24 cellular contexts compared by ENCODE assay signal in the genomic region with DNA sequence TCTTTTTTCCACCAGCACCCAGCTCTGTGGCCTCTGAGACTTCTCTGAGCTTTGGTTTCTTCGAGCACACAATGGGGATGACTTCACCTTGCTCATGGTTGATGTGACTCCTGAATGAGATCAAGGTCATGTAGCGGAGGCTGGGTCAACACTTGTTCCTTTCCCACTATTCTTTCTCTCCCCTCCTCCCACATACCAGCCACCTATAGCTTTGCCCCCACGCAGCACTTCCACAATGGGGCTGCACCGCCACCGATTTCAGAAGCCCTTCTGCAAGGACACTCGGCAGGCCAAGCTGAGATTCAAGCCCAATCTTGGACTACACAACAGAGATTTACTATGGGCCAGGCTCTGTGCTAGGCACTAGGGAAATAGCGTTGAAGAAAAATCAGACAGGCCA. TPM values are rescaled to one million over a fixed set of nuclear protein-coding genes. Genes with fewer than 3 reads are reported as not detected.
DNase-seq lines count a peak whose midpoint lies in the region; ATAC-seq, FAIRE-seq and TF ChIP-seq lines count a peak whose summit lies in the region.
"Had no signal": no experiment of that assay in that cellular context is flagged by ENCODE, and none has a peak within 500 bp of the region (broad histone marks: within the 10 kb centered on the region; RNA-seq: fewer than 3 reads in every experiment).

No MANE protein-coding gene starts in this region.

- peak overlapping the region in 5 of 8 donors; percentile 33 to 68 (median 50) for H3K27ac ChIP-seq in spleen
- H3K27ac ChIP-seq: GM23248 had no signal

- TF ChIP-seq POLR2A in spleen (IDR thresholded peaks at IDR 0.05): no peak

- peaks cover 67% of the 10 kb centered on the region for H3K36me3 Mint-ChIP-seq in WTC11

- no peaks in the 10 kb centered on the region for H3K27me3 Mint-ChIP-seq in WTC11 (ENCODE audit: low read depth)
- H3K27me3 Mint-ChIP-seq: CD8-positive, alpha-beta memory T cell had no signal

- TF ChIP-seq CTCF in WTC11 (IDR thresholded peaks at IDR 0.05): no peak
- TF ChIP-seq CTCF in spleen (IDR thresholded peaks at IDR 0.05 in 8 of 11, conservative IDR thresholded peaks at IDR 0.05 in 3 of 11): no peak

- no peak overlapping the region for H3K4me3 ChIP-seq in spleen
- H3K4me3 ChIP-seq: GM23248, HAP-1, MG63 had no signal

- peaks cover 16% of the 10 kb centered on the region for H3K4me1 Mint-ChIP-seq in WTC11

- no peak for ATAC-seq in WTC11
- ATAC-seq in HG03342 (IDR thresholded peaks at IDR 0.05; ENCODE audit: unreplicated experiment): no peak
- no peak for ATAC-seq in HG02884 (IDR thresholded peaks at IDR 0.05; ENCODE audit: unreplicated experiment)

- CTCF ChIA-PET in WTC11 (lab: Charles Lee): interaction anchor here (1.2 kb wide), 1 partner anchor 79 kb away, joined by 5 read pairs; no protein-coding TSS in a partner anchor

- H3K9me3 ChIP-seq in spleen: no peaks in the 10 kb centered on the region
- H3K9me3 ChIP-seq: HAP-1, MG63 had no signal

- H3K36me3 ChIP-seq in spleen: peaks cover 8 to 100% (median 97%) of the 10 kb centered on the region in 6 donors

- peak overlapping the region; percentile 78; the same call in 1 of the 2 replicates for H3K27ac Mint-ChIP-seq in WTC11

- DNase-seq in activated effector memory CD4-positive, alpha-beta T cell treated with anti-CD3 and anti-CD28 coated beads, Interleukin-2, amount 50 U/mL, for 16 hours: peak; percentile 28
- DNase-seq in activated effector memory CD4-positive, alpha-beta T cell treated with Interleukin-2 at 50 U/mL for 16 hours: no peak
- no peak for DNase-seq in WTC11 (ENCODE audit: low spot score)
- peak; percentile 55 for DNase-seq in mesenteric fat pad (ENCODE audit: low spot score)
- DNase-seq in spleen: no peak
- DNase-seq in HTR-8/SVneo (ENCODE audit: insufficient read length, low spot score): no peak
- DNase-seq: AML-193; C1 segment of cervical spinal cord; CD8-positive, alpha-beta memory T cell; GM23248; Kasumi-1; MG63; NCI-H1417; NCI-H1694 treated with DMSO at 0.1 percent for 48 hours; NCI-H2081 treated with DMSO at 0.1 percent for 48 hours; NCI-H446; NCI-H526 treated with DMSO at 0.1 percent for 48 hours; OCI-M1; Right ventricle myocardium superior had no signal

- POLR2A ChIA-PET in WTC11 (lab: Charles Lee): interaction anchor here (0.7 kb wide), 1 partner anchor 14 kb away, joined by 3 read pairs; the partner anchor contains the start of gene TRIM25

- no peak for FAIRE-seq in HTR-8/SVneo (lab: Jason Lieb, UNC)
- FAIRE-seq: G401.6, GM12892 had no signal

- H3K4me1 ChIP-seq in spleen: peaks cover 0 to 92% (median 49%) of the 10 kb centered on the region in 6 donors
- H3K4me1 ChIP-seq: HAP-1 had no signal

- H3K27me3 ChIP-seq in spleen (replicated peaks in 1 of 7): no peaks in the 10 kb centered on the region
- H3K27me3 ChIP-seq: MG63 had no signal

- peaks cover 4% of the 10 kb centered on the region; the same call in 1 of the 2 replicates for H3K9me3 Mint-ChIP-seq in WTC11
- H3K9me3 Mint-ChIP-seq: CD8-positive, alpha-beta memory T cell had no signal

- H3K4me3 Mint-ChIP-seq in WTC11: no peak overlapping the region
- H3K4me3 Mint-ChIP-seq: CD8-positive, alpha-beta memory T cell had no signal

- WGBS in spleen, 5 donors: 83 to 93% (median 89%) methylated on average over 7 of the region's 7 CpGs

- intact Hi-C loops in spleen (cut with DNase I; ENCODE audit: low total_unique reads): no loop called here

TF ChIP-seq in WTC11, 78 proteins besides CTCF, POLR2A, EP300 and RAD21:
- TF ChIP-seq PREB (CRISPR knock-in tag; IDR thresholded peaks at IDR 0.05; ENCODE audit: borderline replicate concordance): no peak

RNA-seq across cellular contexts. Expression of gene TRIM25, which starts 14.4 kb away (rescaled TPM):
- total RNA-seq in WTC11 (2021) (36.6 to 49.0 TPM (median 38.9 TPM) in 3 replicates), mesenteric fat pad (114 TPM), spleen (100 to 1,000 TPM in 6 of 7 donors, 10 to 100 TPM in 1; 99.8 to 168 (median 139) TPM)
- polyA plus RNA-seq in spleen: 10 to 100 TPM; 13.8 to 34.1 (median 15.0) TPM

Comparison
In these comparisons a context has a peak if more than half of its experiments do, and no peak if none do; other contexts are left out.
1. DNase-seq: peak in activated effector memory CD4-positive, alpha-beta T cell treated with anti-CD3 and anti-CD28 coated beads, Interleukin-2, amount 50 U/mL, for 16 hours (single experiment) and mesenteric fat pad (single experiment); none in activated effector memory CD4-positive, alpha-beta T cell treated with Interleukin-2 at 50 U/mL for 16 hours (single experiment), WTC11 (single experiment), spleen (single experiment) and HTR-8/SVneo (single experiment).